Comparison of ENCODE assay signal across 16 cellular contexts in the genomic region with DNA sequence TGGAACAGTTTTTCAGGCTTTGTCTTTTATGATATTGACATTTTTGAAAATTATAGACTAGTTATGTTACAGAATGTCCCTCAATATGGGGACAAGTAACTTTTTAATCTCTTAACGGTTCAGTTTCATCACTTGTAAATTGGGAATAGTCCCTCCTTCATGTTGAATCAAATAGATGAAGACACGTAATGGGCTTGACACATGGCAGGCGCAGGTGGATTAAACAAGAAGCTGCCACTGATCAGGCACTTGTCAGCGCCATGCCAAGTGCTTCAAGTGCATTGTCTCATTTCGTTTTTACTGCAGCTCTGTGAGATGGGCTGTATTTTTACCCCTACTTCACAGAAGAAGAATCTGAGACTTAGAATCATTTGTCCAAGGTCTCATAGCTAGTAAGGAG. TPM values are rescaled to one million over a fixed set of nuclear protein-coding genes. Genes with fewer than 3 reads are reported as not detected.
DNase-seq lines count a peak whose midpoint lies in the region; TF ChIP-seq lines count a peak whose summit lies in the region.
"Had no signal": no experiment of that assay in that cellular context is flagged by ENCODE, and none has a peak within 500 bp of the region (broad histone marks: within the 10 kb centered on the region; RNA-seq: fewer than 3 reads in every experiment).

No MANE protein-coding gene starts in this region.

- H3K4me3 ChIP-seq in prostate gland, result no peak overlapping the region
- H3K4me3 ChIP-seq: A549, BLaER1, GM12878 had no signal

- no peak overlapping the region for H3K27ac Mint-ChIP-seq in activated CD4-positive, alpha-beta T cell treated with anti-CD3 and anti-CD28 coated beads, Interleukin-2, amount 10 ng/mL, durations not matched to agents 24 days and 14 days
- H3K27ac Mint-ChIP-seq: CD14-positive monocyte, H9 had no signal

- no peak overlapping the region for H3K4me3 Mint-ChIP-seq in activated CD4-positive, alpha-beta T cell treated with anti-CD3 and anti-CD28 coated beads, Interleukin-2, amount 10 ng/mL, durations not matched to agents 24 days and 14 days
- H3K4me3 Mint-ChIP-seq: CD14-positive monocyte; CD4-positive, alpha-beta memory T cell; H9 had no signal

- H3K36me3 ChIP-seq in prostate gland, result no peaks in the 10 kb centered on the region

- H3K27me3 Mint-ChIP-seq in activated CD4-positive, alpha-beta T cell treated with anti-CD3 and anti-CD28 coated beads, Interleukin-2, amount 10 ng/mL, durations not matched to agents 24 days and 14 days, result no peaks in the 10 kb centered on the region
- H3K27me3 Mint-ChIP-seq: CD4-positive, alpha-beta memory T cell had no signal

- no peaks in the 10 kb centered on the region for H3K4me1 ChIP-seq in prostate gland (replicated peaks)
- H3K4me1 ChIP-seq: A549 had no signal

- TF ChIP-seq CTCF in prostate gland (IDR thresholded peaks at IDR 0.05), result no peak

- H3K9me3 ChIP-seq in prostate gland, result no peaks in the 10 kb centered on the region
- H3K9me3 ChIP-seq: A549 had no signal

- H3K36me3 Mint-ChIP-seq in activated CD4-positive, alpha-beta T cell treated with anti-CD3 and anti-CD28 coated beads, Interleukin-2, amount 10 ng/mL, durations not matched to agents 24 days and 14 days (ENCODE audit: low read depth), result peaks cover 6% of the 10 kb centered on the region

- peak overlapping the region; percentile 7 to 11 for H3K27ac ChIP-seq in prostate gland
- H3K27ac ChIP-seq: 22Rv1, A549, BLaER1 had no signal

- DNase-seq in NCI-H1417 (lab: John Stamatoyannopoulos, UW) (peak in 2 of 3 experiments; percentile 25 to 40), NCI-H1417 treated with DMSO at 0.1 percent for 48 hours (lab: John Stamatoyannopoulos, UW) (no peak), NCI-H524 treated with DMSO at 0.1 percent for 48 hours (lab: John Stamatoyannopoulos, UW) (peak; percentile 54), prostate gland (ENCODE audit: low spot score) (no peak), hepatic stellate cell (ENCODE audit: low spot score) (no peak), NCI-H1436 treated with DMSO at 0.1 percent for 48 hours (lab: John Stamatoyannopoulos, UW) (no peak)
- DNase-seq in activated CD4-positive, alpha-beta T cell treated with anti-CD3 and anti-CD28 coated beads, Interleukin-2, amount 10 ng/mL, durations not matched to agents 24 days and 14 days, result peak; percentile 46
- DNase-seq in activated CD4-positive, alpha-beta T cell treated with anti-CD3 and anti-CD28 coated beads for 4 hours, result no peak
- DNase-seq: CD4-positive, alpha-beta memory T cell; DMS79 treated with DMSO at 0.1 percent for 48 hours; H9 had no signal

- TF ChIP-seq POLR2A in prostate gland (IDR thresholded peaks at IDR 0.05), result no peak

- peaks cover 5% of the 10 kb centered on the region for H3K9me3 Mint-ChIP-seq in activated CD4-positive, alpha-beta T cell treated with anti-CD3 and anti-CD28 coated beads, Interleukin-2, amount 10 ng/mL, durations not matched to agents 24 days and 14 days

- 65% methylated on average over 5 of the region's 5 CpGs for WGBS in prostate gland

- intact Hi-C loops in activated CD4-positive, alpha-beta T cell treated with anti-CD3 and anti-CD28 coated beads, Interleukin-2, amount 10 ng/mL, durations not matched to agents 24 days and 14 days (cut with micrococcal nuclease), result no loop called here
- intact Hi-C loops in prostate gland (cut with DNase I), result no loop called here

- H3K4me1 Mint-ChIP-seq in activated CD4-positive, alpha-beta T cell treated with anti-CD3 and anti-CD28 coated beads, Interleukin-2, amount 10 ng/mL, durations not matched to agents 24 days and 14 days, result no peaks in the 10 kb centered on the region

- H3K27me3 ChIP-seq in prostate gland (replicated peaks; ENCODE audit: insufficient read depth), result no peaks in the 10 kb centered on the region
- H3K27me3 ChIP-seq: BLaER1 had no signal

RNA-seq across cellular contexts. Expression of a gene that starts 9.5 kb away (rescaled TPM):
- 76.5 and 90.8 TPM in 2 replicates for total RNA-seq in activated CD4-positive, alpha-beta T cell treated with anti-CD3 and anti-CD28 coated beads, Interleukin-2, amount 10 ng/mL, durations not matched to agents 24 days and 14 days
- 100 to 1,000 TPM; 214 to 225 TPM for total RNA-seq in prostate gland

RNA-seq across cellular contexts. Expression of a gene that starts 52.7 kb away (rescaled TPM):
- total RNA-seq in activated CD4-positive, alpha-beta T cell treated with anti-CD3 and anti-CD28 coated beads, Interleukin-2, amount 10 ng/mL, durations not matched to agents 24 days and 14 days, result 6.8 and 7.0 TPM in 2 replicates
- 10 to 100 TPM in 1 of 2 donors, 1 to 10 TPM in 1; 7.1 to 16.0 TPM for total RNA-seq in prostate gland

Comparison
In these comparisons a context has a peak if more than half of its experiments do, and no peak if none do; other contexts are left out.
1. DNase-seq: peak in NCI-H1417 (2 of 3), activated CD4-positive, alpha-beta T cell treated with anti-CD3 and anti-CD28 coated beads, Interleukin-2, amount 10 ng/mL, durations not matched to agents 24 days and 14 days (single experiment) and NCI-H524 treated with DMSO at 0.1 percent for 48 hours (single experiment); none in NCI-H1417 treated with DMSO at 0.1 percent for 48 hours (single experiment), activated CD4-positive, alpha-beta T cell treated with anti-CD3 and anti-CD28 coated beads for 4 hours (0 of 2), prostate gland (single experiment), hepatic stellate cell (single experiment) and NCI-H1436 treated with DMSO at 0.1 percent for 48 hours (single experiment).